8 cellular contexts compared by ENCODE assay signal in genomic region chr10:95430231-95430951, GRCh38.
DNase-seq lines count a peak whose midpoint lies in the region; TF ChIP-seq lines count a peak whose summit lies in the region.

No MANE protein-coding gene starts in this region.

- in situ Hi-C loops in brain microvascular endothelial cell (cut with HindIII; ENCODE audit: low pct_ligation_motif_present, low sequenced_read_pairs): no loop called here

- no peak overlapping the region for H3K27ac ChIP-seq in brain microvascular endothelial cell

- peaks cover 3% of the 10 kb centered on the region for H3K36me3 ChIP-seq in H7 (replicated peaks; ENCODE audit: control insufficient read depth, insufficient read depth, low read length)
- no peaks in the 10 kb centered on the region for H3K36me3 ChIP-seq in brain microvascular endothelial cell (replicated peaks)

- H3K4me3 ChIP-seq in H7 (ENCODE audit: insufficient read depth, low read depth, low read length) (no peak overlapping the region), brain microvascular endothelial cell (ENCODE audit: low read depth, low read length) (no peak overlapping the region)

- H3K27me3 ChIP-seq in H7 (ENCODE audit: control insufficient read depth, insufficient read depth, low read length) (no peaks in the 10 kb centered on the region), brain microvascular endothelial cell (replicated peaks) (no peaks in the 10 kb centered on the region)

- DNase-seq in SIG-M5 treated with dmso at 0.1 percent for 504 hours (lab: John Stamatoyannopoulos, UW; ENCODE audit: unreplicated experiment) (peak; percentile 9), SIG-M5 (lab: John Stamatoyannopoulos, UW) (no peak), H7 (peak; percentile 80), LHCN-M2 (ENCODE audit: low read depth) (peak; percentile 44), T-helper 9 cell (peak; percentile 6), brain microvascular endothelial cell (peak; percentile 14), islet precursor cell (peak; percentile 85)
- peak; percentile 33 to 39 for DNase-seq in stimulated activated CD4-positive, alpha-beta T cell treated with anti-CD3 and anti-CD28 coated beads, Interleukin-2, amount 100 ng/mL, for 24 hours

- TF ChIP-seq CTCF in brain microvascular endothelial cell (IDR thresholded peaks at IDR 0.05; ENCODE audit: low read depth, low read length, missing control alignments): peak; percentile 97
